Comparison of ENCODE assay signal across 17 cellular contexts in the genomic region with DNA sequence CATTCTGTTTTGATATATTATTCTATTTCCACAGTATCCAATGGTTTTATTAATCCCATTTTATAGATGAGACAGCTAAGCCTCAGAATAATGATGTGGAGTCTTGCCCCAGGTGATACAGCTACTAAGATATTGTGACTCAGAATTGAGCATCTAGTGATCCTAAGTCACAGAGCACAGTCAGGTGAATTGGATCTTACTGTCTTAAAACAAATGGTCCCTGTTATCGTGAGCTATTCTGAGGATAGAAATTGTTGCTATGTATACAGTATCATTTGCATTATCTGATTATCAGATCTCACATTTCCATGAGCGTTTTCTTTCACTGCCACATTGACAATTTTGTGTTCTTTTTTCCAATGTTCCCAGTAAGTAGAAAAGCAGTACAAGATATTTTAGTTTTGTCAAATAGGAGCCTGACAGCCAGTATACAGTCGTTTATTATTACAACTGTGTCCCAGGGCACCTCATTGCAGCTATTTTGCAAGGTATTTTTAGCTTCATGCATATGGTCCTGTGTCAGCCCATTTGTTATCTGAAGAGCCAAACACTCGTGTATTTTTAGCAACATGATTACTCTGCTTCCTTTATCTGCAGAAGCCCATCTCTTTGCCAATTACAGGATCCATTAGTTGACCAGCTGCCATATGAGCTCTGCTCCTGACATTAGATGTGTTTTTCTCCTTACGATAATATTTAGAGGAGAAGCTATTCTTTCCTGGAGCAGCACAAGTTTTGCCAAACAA. TPM values are rescaled to one million over a fixed set of nuclear protein-coding genes. Genes with fewer than 3 reads are reported as not detected.
A peak's percentile ranks its signal among the peaks of the same experiment; 100 is the strongest.
DNase-seq lines count a peak whose midpoint lies in the region; ATAC-seq and TF ChIP-seq lines count a peak whose summit lies in the region.
"Had no signal": no experiment of that assay in that cellular context is flagged by ENCODE, and none has a peak within 500 bp of the region (broad histone marks: within the 10 kb centered on the region; RNA-seq: fewer than 3 reads in every experiment).

No MANE protein-coding gene starts in this region.

- H3K27ac Mint-ChIP-seq in stimulated activated memory B cell treated with anti-CD40 and anti-IgM and Interleukin-4, amounts not matched to agents 10 μg/mL and 1 μg/mL and 100 μg/mL, for 72 hours = no peak overlapping the region
- H3K27ac Mint-ChIP-seq in activated T-helper 2 cell treated with anti-CD3 and anti-CD28 coated beads, Interferon-gamma antibody, Interleukin-2, Interleukin-4, amounts not matched to agents 10 μg/mL and 5 μg/mL and 100 μg/mL, durations not matched to agents 14 hours and 24 hours and 36 hours = no peak overlapping the region
- H3K27ac Mint-ChIP-seq: activated T-cell treated with anti-CD3 and anti-CD28 coated beads, Interleukin-2, amount 50 U/mL, for 72 hours had no signal

- TF ChIP-seq CTCF in cardiac muscle cell (IDR thresholded peaks at IDR 0.05; ENCODE audit: low read depth, low read length) (no peak), right lobe of liver (IDR thresholded peaks at IDR 0.05) (no peak)

- H3K36me3 ChIP-seq in BLaER1 treated with 17β-estradiol and CSF1 and Interleukin-3, amounts not matched to agents 10 nM and 100 nM = no peaks in the 10 kb centered on the region
- H3K36me3 ChIP-seq in cardiac muscle cell (no peaks in the 10 kb centered on the region), right lobe of liver (no peaks in the 10 kb centered on the region)
- H3K36me3 ChIP-seq: pancreas, tibial nerve had no signal

- peaks cover 11% of the 10 kb centered on the region for H3K27me3 Mint-ChIP-seq in stimulated activated memory B cell treated with anti-CD40 and anti-IgM and Interleukin-4, amounts not matched to agents 10 μg/mL and 1 μg/mL and 100 μg/mL, for 72 hours
- H3K27me3 Mint-ChIP-seq in activated T-helper 2 cell treated with anti-CD3 and anti-CD28 coated beads, Interferon-gamma antibody, Interleukin-2, Interleukin-4, amounts not matched to agents 10 μg/mL and 5 μg/mL and 100 μg/mL, durations not matched to agents 14 hours and 24 hours and 36 hours (ENCODE audit: low read depth) = peaks cover 2% of the 10 kb centered on the region

- H3K36me3 Mint-ChIP-seq in stimulated activated memory B cell treated with anti-CD40 and anti-IgM and Interleukin-4, amounts not matched to agents 10 μg/mL and 1 μg/mL and 100 μg/mL, for 72 hours = no peaks in the 10 kb centered on the region
- H3K36me3 Mint-ChIP-seq in activated T-helper 2 cell treated with anti-CD3 and anti-CD28 coated beads, Interferon-gamma antibody, Interleukin-2, Interleukin-4, amounts not matched to agents 10 μg/mL and 5 μg/mL and 100 μg/mL, durations not matched to agents 14 hours and 24 hours and 36 hours (ENCODE audit: low read depth) = no peaks in the 10 kb centered on the region

- no peak overlapping the region; a peak in 1 of 22 replicates for H3K27ac ChIP-seq in BLaER1 treated with 17β-estradiol and CSF1 and Interleukin-3, amounts not matched to agents 10 nM and 100 nM
- H3K27ac ChIP-seq in cardiac muscle cell (peak overlapping the region; percentile 83), right lobe of liver (no peak overlapping the region)
- H3K27ac ChIP-seq: pancreas, tibial nerve had no signal

- ATAC-seq in right lobe of liver (no peak), HG03378 (IDR thresholded peaks at IDR 0.05; ENCODE audit: unreplicated experiment) (no peak)
- ATAC-seq in stimulated activated memory B cell treated with anti-CD40 and anti-IgM and Interleukin-4, amounts not matched to agents 10 μg/mL and 1 μg/mL and 100 μg/mL, for 72 hours = no peak
- ATAC-seq: activated T-cell treated with anti-CD3 and anti-CD28 coated beads, Interleukin-2, amount 50 U/mL, for 72 hours had no signal

- DNase-seq in NCI-H1436 treated with DMSO at 0.1 percent for 48 hours (lab: John Stamatoyannopoulos, UW) (peak; percentile 93), NCI-H526 (lab: John Stamatoyannopoulos, UW) (peak; percentile 80 to 87), cardiac muscle cell (ENCODE audit: low read depth in 1 of 2, low spot score in 1 of 2) (peak in 1 of 2 donors; percentile 83), right lobe of liver (no peak)
- no peak for DNase-seq in activated T-helper 2 cell treated with anti-CD3 and anti-CD28 coated beads, Interferon-gamma antibody, Interleukin-2, Interleukin-4, amounts not matched to agents 10 μg/mL and 5 μg/mL and 100 μg/mL, durations not matched to agents 14 hours and 24 hours and 36 hours (ENCODE audit: low spot score)
- DNase-seq: activated CD4-positive, alpha-beta T cell treated with anti-CD3 and anti-CD28 coated beads for 48 hours; activated T-cell treated with anti-CD3 and anti-CD28 coated beads, Interleukin-2, amount 50 U/mL, for 72 hours; amniotic stem cell; Caco-2; HCEC 1CT; mammary epithelial cell; pancreas; T-helper 2 cell had no signal

- peaks cover 0 to 23% (median 8%) of the 10 kb centered on the region in 10 experiments; a peak in 10 of 20 replicates for H3K4me1 ChIP-seq in BLaER1 treated with 17β-estradiol and CSF1 and Interleukin-3, amounts not matched to agents 10 nM and 100 nM
- H3K4me1 ChIP-seq in cardiac muscle cell (ENCODE audit: low read depth) = peaks cover 32% of the 10 kb centered on the region
- no peaks in the 10 kb centered on the region for H3K4me1 ChIP-seq in right lobe of liver
- H3K4me1 ChIP-seq: Caco-2, pancreas, tibial nerve had no signal

- H3K27me3 ChIP-seq in BLaER1 treated with 17β-estradiol and CSF1 and Interleukin-3, amounts not matched to agents 10 nM and 100 nM = no peaks in the 10 kb centered on the region
- H3K27me3 ChIP-seq in cardiac muscle cell (no peaks in the 10 kb centered on the region), right lobe of liver (no peaks in the 10 kb centered on the region)
- H3K27me3 ChIP-seq: pancreas, tibial nerve had no signal

- peak overlapping the region in 9 of 11 experiments; percentile 5 to 73 (median 26); a peak in 9 of 22 replicates for H3K4me2 ChIP-seq in BLaER1 treated with 17β-estradiol and CSF1 and Interleukin-3, amounts not matched to agents 10 nM and 100 nM

- no peak overlapping the region for H3K4me3 Mint-ChIP-seq in stimulated activated memory B cell treated with anti-CD40 and anti-IgM and Interleukin-4, amounts not matched to agents 10 μg/mL and 1 μg/mL and 100 μg/mL, for 72 hours
- no peak overlapping the region for H3K4me3 Mint-ChIP-seq in activated T-helper 2 cell treated with anti-CD3 and anti-CD28 coated beads, Interferon-gamma antibody, Interleukin-2, Interleukin-4, amounts not matched to agents 10 μg/mL and 5 μg/mL and 100 μg/mL, durations not matched to agents 14 hours and 24 hours and 36 hours (ENCODE audit: low read depth)
- H3K4me3 Mint-ChIP-seq: activated T-cell treated with anti-CD3 and anti-CD28 coated beads, Interleukin-2, amount 50 U/mL, for 72 hours had no signal

- 28% methylated on average over 5 of the region's 5 CpGs for WGBS in right lobe of liver (ENCODE audit: insufficient coverage, low coverage, low lambda C conversion rate, missing lambda C conversion rate)

- no peaks in the 10 kb centered on the region for H3K4me1 Mint-ChIP-seq in stimulated activated memory B cell treated with anti-CD40 and anti-IgM and Interleukin-4, amounts not matched to agents 10 μg/mL and 1 μg/mL and 100 μg/mL, for 72 hours
- peaks cover 3% of the 10 kb centered on the region for H3K4me1 Mint-ChIP-seq in activated T-helper 2 cell treated with anti-CD3 and anti-CD28 coated beads, Interferon-gamma antibody, Interleukin-2, Interleukin-4, amounts not matched to agents 10 μg/mL and 5 μg/mL and 100 μg/mL, durations not matched to agents 14 hours and 24 hours and 36 hours (ENCODE audit: low read depth)

- H3K9ac ChIP-seq in BLaER1 treated with 17β-estradiol and CSF1 and Interleukin-3, amounts not matched to agents 10 nM and 100 nM = no peak overlapping the region

- no peaks in the 10 kb centered on the region for H4K20me1 ChIP-seq in BLaER1 treated with 17β-estradiol and CSF1 and Interleukin-3, amounts not matched to agents 10 nM and 100 nM

- no peaks in the 10 kb centered on the region for H3K9me3 Mint-ChIP-seq in stimulated activated memory B cell treated with anti-CD40 and anti-IgM and Interleukin-4, amounts not matched to agents 10 μg/mL and 1 μg/mL and 100 μg/mL, for 72 hours
- no peaks in the 10 kb centered on the region for H3K9me3 Mint-ChIP-seq in activated T-helper 2 cell treated with anti-CD3 and anti-CD28 coated beads, Interferon-gamma antibody, Interleukin-2, Interleukin-4, amounts not matched to agents 10 μg/mL and 5 μg/mL and 100 μg/mL, durations not matched to agents 14 hours and 24 hours and 36 hours

- H3K4me3 ChIP-seq in BLaER1 treated with 17β-estradiol and CSF1 and Interleukin-3, amounts not matched to agents 10 nM and 100 nM = no peak overlapping the region
- H3K4me3 ChIP-seq in cardiac muscle cell (peak overlapping the region; percentile 8), right lobe of liver (no peak overlapping the region)
- H3K4me3 ChIP-seq: pancreas, tibial nerve had no signal

- peaks cover 5 to 44% (median 20%) of the 10 kb centered on the region in 11 experiments; a peak in 17 of 22 replicates for H3K9me3 ChIP-seq in BLaER1 treated with 17β-estradiol and CSF1 and Interleukin-3, amounts not matched to agents 10 nM and 100 nM (replicated peaks in 1 of 11)
- H3K9me3 ChIP-seq in cardiac muscle cell (ENCODE audit: low read depth) (no peaks in the 10 kb centered on the region), right lobe of liver (no peaks in the 10 kb centered on the region)
- H3K9me3 ChIP-seq: Caco-2, pancreas had no signal

- no peak for TF ChIP-seq POLR2A in right lobe of liver (IDR thresholded peaks at IDR 0.05)

- intact Hi-C loops in right lobe of liver (cut with DNase I) = no loop called here
- intact Hi-C loops in activated T-helper 2 cell treated with anti-CD3 and anti-CD28 coated beads, Interferon-gamma antibody, Interleukin-2, Interleukin-4, amounts not matched to agents 10 μg/mL and 5 μg/mL and 100 μg/mL, durations not matched to agents 14 hours and 24 hours and 36 hours (cut with micrococcal nuclease) = no loop called here

RNA-seq across cellular contexts. Expression of gene SGPP2, which starts 25.1 kb away (rescaled TPM):
- 24.6 and 44.6 TPM in 2 replicates for total RNA-seq in cardiac muscle cell
- 11.6 and 16.2 TPM in 2 replicates for polyA plus RNA-seq in cardiac muscle cell
- under 1 TPM; 0.14 to 0.25 (median 0.18) TPM for total RNA-seq in right lobe of liver
- total RNA-seq in activated T-helper 2 cell treated with anti-CD3 and anti-CD28 coated beads, Interferon-gamma antibody, Interleukin-2, Interleukin-4, amounts not matched to agents 10 μg/mL and 5 μg/mL and 100 μg/mL, durations not matched to agents 14 hours and 24 hours and 36 hours = 10.6 and 11.4 TPM in 2 replicates
- total RNA-seq: Caco-2, tibial nerve had no signal

Comparison
In these comparisons a context has a peak if more than half of its experiments do, and no peak if none do; other contexts are left out.
1. DNase-seq: peak in NCI-H1436 treated with DMSO at 0.1 percent for 48 hours (single experiment) and NCI-H526 (2 of 2); none in right lobe of liver (0 of 3) and activated T-helper 2 cell treated with anti-CD3 and anti-CD28 coated beads, Interferon-gamma antibody, Interleukin-2, Interleukin-4, amounts not matched to agents 10 μg/mL and 5 μg/mL and 100 μg/mL, durations not matched to agents 14 hours and 24 hours and 36 hours (single experiment).